8 cellular contexts compared by ENCODE assay signal in genomic region chr1:40438391-40439015, GRCh38. TPM values are rescaled to one million over a fixed set of nuclear protein-coding genes. Genes with fewer than 3 reads are reported as not detected.
DNase-seq lines count a peak whose midpoint lies in the region; ATAC-seq and TF ChIP-seq lines count a peak whose summit lies in the region.

No MANE protein-coding gene starts in this region.

- ATAC-seq in heart left ventricle (peak in 2 of 4 donors; percentile 44 to 51), Right ventricle myocardium superior (ENCODE audit: poor library complexity) (no peak), left lung (peak; percentile 45), GM21619 (IDR thresholded peaks at IDR 0.05; ENCODE audit: unreplicated experiment) (no peak)

- no peaks in the 10 kb centered on the region for H3K9me2 ChIP-seq in MM.1S (replicated peaks; ENCODE audit: insufficient read depth, low read length)

- H3K4me1 ChIP-seq in heart left ventricle: no peaks in the 10 kb centered on the region
- H3K4me1 ChIP-seq in MM.1S (ENCODE audit: low read length): no peaks in the 10 kb centered on the region
- H3K4me1 ChIP-seq in left lung: no peaks in the 10 kb centered on the region

- DNase-seq in heart left ventricle (no peak), Right ventricle myocardium superior (no peak), MM.1S (peak; percentile 25), astrocyte of the spinal cord (ENCODE audit: low read depth, low spot score) (peak; percentile 15), left lung (no peak), dedifferentiated amniotic fluid mesenchymal stem cell (ENCODE audit: extremely low spot score) (no peak)
- DNase-seq in activated CD4-positive, CD25-positive, alpha-beta regulatory T cell treated with anti-CD3 and anti-CD28 coated beads, Interleukin-2, amount 50 U/mL, for 72 hours: no peak

- H3K79me2 ChIP-seq in MM.1S (ENCODE audit: low read length): no peaks in the 10 kb centered on the region

- no peak overlapping the region for H3K9ac ChIP-seq in MM.1S (ENCODE audit: low read length)

- 54 to 60% (median 59%) methylated on average over 3 of the region's 3 CpGs for WGBS in heart left ventricle, 4 donors

- in situ Hi-C loops in astrocyte of the spinal cord (cut with HindIII; ENCODE audit: low sequenced_read_pairs): no loop called here

- no peaks in the 10 kb centered on the region for H3K9me3 ChIP-seq in heart left ventricle
- H3K9me3 ChIP-seq in MM.1S (replicated peaks; ENCODE audit: insufficient read depth, low read length): no peaks in the 10 kb centered on the region
- no peaks in the 10 kb centered on the region for H3K9me3 ChIP-seq in left lung

- H3F3A ChIP-seq in MM.1S (ENCODE audit: insufficient read depth, low read length): no peaks in the 10 kb centered on the region

- no peak overlapping the region for H3K4me3 ChIP-seq in heart left ventricle
- H3K4me3 ChIP-seq in MM.1S (ENCODE audit: low read length): no peak overlapping the region
- H3K4me3 ChIP-seq in astrocyte of the spinal cord (ENCODE audit: low read depth, low read length): no peak overlapping the region
- H3K4me3 ChIP-seq in left lung: no peak overlapping the region

- H3K36me3 ChIP-seq in heart left ventricle (no peaks in the 10 kb centered on the region), MM.1S (replicated peaks; ENCODE audit: insufficient read depth, low read length) (no peaks in the 10 kb centered on the region), left lung (no peaks in the 10 kb centered on the region)

- TF ChIP-seq CTCF in heart left ventricle (IDR thresholded peaks at IDR 0.05) (peak; percentile 47 to 73 (median 60)), MM.1S (IDR thresholded peaks at IDR 0.05; ENCODE audit: low read length) (peak; percentile 65), astrocyte of the spinal cord (IDR thresholded peaks at IDR 0.05; ENCODE audit: low read depth, low read length) (peak; percentile 70), left lung (IDR thresholded peaks at IDR 0.05) (peak; percentile 48 to 51)

- H3K27ac ChIP-seq in heart left ventricle (no peak overlapping the region), MM.1S (ENCODE audit: low read length) (no peak overlapping the region), left lung (no peak overlapping the region)

- H4K20me1 ChIP-seq in MM.1S (ENCODE audit: insufficient read depth, low read length): no peaks in the 10 kb centered on the region

- intact Hi-C loops in heart left ventricle (cut with DNase I): no loop called here
- intact Hi-C loops in Right ventricle myocardium superior (cut with DNase I): no loop called here
- intact Hi-C loops in left lung (cut with DNase I): no loop called here

- H3K27me3 ChIP-seq in heart left ventricle: no peaks in the 10 kb centered on the region
- no peaks in the 10 kb centered on the region for H3K27me3 ChIP-seq in MM.1S (replicated peaks; ENCODE audit: insufficient read depth, low read length)
- no peaks in the 10 kb centered on the region for H3K27me3 ChIP-seq in left lung

- no peak for TF ChIP-seq POLR2A in heart left ventricle (IDR thresholded peaks at IDR 0.05)

- no peak overlapping the region for H3K4me2 ChIP-seq in MM.1S (ENCODE audit: low read depth, low read length)

- H2AFZ ChIP-seq in MM.1S (ENCODE audit: low read length): no peak overlapping the region

RNA-seq across cellular contexts. Expression of gene ZFP69B, which starts 11.8 kb away (rescaled TPM):
- total RNA-seq in heart left ventricle: 1 to 10 TPM in 5 of 9 donors, under 1 TPM in 4; 0.44 to 2.6 (median 1.1) TPM
- 1 to 10 TPM in 1 of 2 donors, under 1 TPM in 1; 0.42 to 1.5 TPM for polyA plus RNA-seq in heart left ventricle
- 1.3 TPM for total RNA-seq in Right ventricle myocardium superior
- 1 to 10 TPM; 2.3 to 2.5 TPM for total RNA-seq in left lung

RNA-seq across cellular contexts. Expression of gene ZFP69, which starts 38.6 kb away (rescaled TPM):
- total RNA-seq in heart left ventricle (1 to 10 TPM in 8 of 9 donors, under 1 TPM in 1; 0.75 to 3.1 (median 2.0) TPM), Right ventricle myocardium superior (1.3 TPM), left lung (1 to 10 TPM; 2.9 to 3.8 TPM)
- polyA plus RNA-seq in heart left ventricle: 1 to 10 TPM; 1.4 to 1.7 TPM

Comparison
In these comparisons a context has a peak if more than half of its experiments do, and no peak if none do; other contexts are left out.
1. DNase-seq: peak in MM.1S (single experiment) and astrocyte of the spinal cord (single experiment); none in heart left ventricle (0 of 5), Right ventricle myocardium superior (single experiment), left lung (0 of 2), dedifferentiated amniotic fluid mesenchymal stem cell (single experiment) and activated CD4-positive, CD25-positive, alpha-beta regulatory T cell treated with anti-CD3 and anti-CD28 coated beads, Interleukin-2, amount 50 U/mL, for 72 hours (single experiment).
2. Peak in every context shown above with its lines, with median percentiles within 50 percentile points of each other: CTCF ChIP-seq.